In the genomic region with DNA sequence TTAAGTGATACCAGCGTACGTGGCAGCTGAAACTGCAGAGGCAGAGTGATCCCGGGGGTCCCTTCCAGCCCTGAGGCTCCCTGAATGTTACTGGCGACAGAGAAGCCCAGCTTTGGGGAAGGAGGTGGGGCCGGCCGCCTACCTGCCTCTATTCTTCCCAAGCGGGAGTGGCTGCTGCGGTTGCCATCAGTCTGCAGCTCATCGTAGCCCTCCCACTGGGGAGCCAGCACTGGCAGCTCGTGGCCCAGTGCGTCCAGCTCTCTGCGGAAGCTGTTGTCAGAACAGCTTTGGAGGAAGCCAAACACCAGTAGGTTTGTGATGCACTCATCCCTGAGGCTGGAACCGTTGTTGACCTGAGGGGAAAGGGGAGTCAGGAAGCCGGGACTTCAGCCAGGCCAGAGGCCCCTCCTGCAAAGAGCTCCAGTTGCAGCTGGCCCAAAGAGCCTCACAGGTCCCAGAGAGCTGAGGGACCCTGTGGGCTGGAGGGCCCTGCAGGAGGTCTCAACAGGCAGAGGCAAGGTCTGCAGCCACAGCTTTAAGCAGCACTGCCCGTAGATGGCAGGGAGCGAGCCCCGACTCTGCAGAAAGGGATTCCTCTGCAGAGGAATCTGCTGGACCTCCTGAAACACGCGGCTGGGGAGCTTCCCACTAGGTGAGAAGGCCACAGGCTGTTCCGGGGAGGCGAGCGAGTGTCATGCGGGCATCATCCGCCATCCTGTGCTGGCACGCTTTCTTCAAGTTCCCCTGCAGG, we compare ENCODE assay signal across 24 cellular contexts. TPM values are rescaled to one million over a fixed set of nuclear protein-coding genes. Genes with fewer than 3 reads are reported as not detected.
DNase-seq lines count a peak whose midpoint lies in the region; ATAC-seq and TF ChIP-seq lines count a peak whose summit lies in the region.
"Had no signal": no experiment of that assay in that cellular context is flagged by ENCODE, and none has a peak within 500 bp of the region (broad histone marks: within the 10 kb centered on the region; RNA-seq: fewer than 3 reads in every experiment).

No MANE protein-coding gene starts in this region.

- DNase-seq in GM23338 (ENCODE audit: low spot score): peak; percentile 64
- no peak for DNase-seq in NT2/D1 (ENCODE audit: low read depth, low spot score)
- DNase-seq in epithelial cell of esophagus (ENCODE audit: low read depth): peak; percentile 29
- DNase-seq in psoas muscle: no peak
- no peak for DNase-seq in EL
- no peak for DNase-seq in HEK293T (ENCODE audit: extremely low spot score)
- DNase-seq: activated CD4-positive, alpha-beta T cell treated with anti-CD3 and anti-CD28 coated beads, Interleukin-2, amount 50 U/mL, for 4 hours; aorta; CD4-positive, alpha-beta T cell; GDM1; Kasumi-1; left colon; midbrain; NCI-H1694 treated with DMSO at 0.1 percent for 48 hours; NCI-H774; sigmoid colon; T-helper 9 cell; WERI-Rb-1 had no signal

- peak; percentile 51 for ATAC-seq in GM23338
- peak; percentile 16 to 59 (median 36) for ATAC-seq in psoas muscle
- ATAC-seq in HG02623 (IDR thresholded peaks at IDR 0.05; ENCODE audit: unreplicated experiment): no peak
- ATAC-seq: natural killer cell treated with Interleukin-12 subunit alpha and Interleukin-12 subunit beta and Interleukin-15 and Interleukin-18, amount 100 ng/mL, for 72 hours had no signal

- H4K20me1 ChIP-seq in GM23338 (replicated peaks; ENCODE audit: insufficient read depth): no peaks in the 10 kb centered on the region; the same call in 1 of the 2 replicates

- POLR2A ChIA-PET in HEK293T (lab: Yijun Ruan, JAX): interaction anchor here (1.3 to 1.8 kb wide), 2 partner anchors 30 to 41 kb away, joined by 6 read pairs; a partner anchor contains a TSS

- WGBS in psoas muscle, 3 donors: 46 to 50% (median 48%) methylated on average over 25 of the region's 25 CpGs

- intact Hi-C loops in psoas muscle (cut with DNase I): loop anchor here (2.0 to 5.0 kb wide), 3 partner anchors 38 to 333 kb away; a partner anchor contains a TSS

- H3K27ac ChIP-seq in GM23338 (ENCODE audit: low read depth): no peak overlapping the region
- no peak overlapping the region for H3K27ac ChIP-seq in psoas muscle
- H3K27ac ChIP-seq: sigmoid colon, tibial nerve, WERI-Rb-1 had no signal

- no peaks in the 10 kb centered on the region for H3K9me2 ChIP-seq in GM23338 (ENCODE audit: insufficient read depth)

- peak overlapping the region; percentile 55 for H3K4me2 ChIP-seq in GM23338

- peaks cover 7% of the 10 kb centered on the region; the same call in 1 of the 2 replicates for H3K4me1 ChIP-seq in GM23338 (ENCODE audit: insufficient read depth)
- H3K4me1 ChIP-seq in NT2/D1 (ENCODE audit: insufficient read depth, insufficient read length): peaks cover 8% of the 10 kb centered on the region
- peaks cover 11% of the 10 kb centered on the region for H3K4me1 ChIP-seq in psoas muscle

- no peaks in the 10 kb centered on the region for H3K79me2 ChIP-seq in GM23338 (replicated peaks; ENCODE audit: insufficient read depth)

- no peak for TF ChIP-seq CTCF in GM23338 (conservative IDR thresholded peaks at IDR 0.05; ENCODE audit: low read depth in 2 of 2)
- no peak for TF ChIP-seq CTCF in epithelial cell of esophagus (IDR thresholded peaks at IDR 0.05; ENCODE audit: insufficient read depth, low read depth, low read length, missing control alignments)
- TF ChIP-seq CTCF in psoas muscle (IDR thresholded peaks at IDR 0.05): no peak

- H3K36me3 Mint-ChIP-seq in GM23338 (ENCODE audit: low read depth): peaks cover 3% of the 10 kb centered on the region; the same call in 2 of the 3 replicates
- H3K36me3 Mint-ChIP-seq: natural killer cell treated with Interleukin-12 subunit alpha and Interleukin-12 subunit beta and Interleukin-15 and Interleukin-18, amount 100 ng/mL, for 72 hours had no signal

- peak overlapping the region; percentile 17 for H3K9ac ChIP-seq in NT2/D1 (ENCODE audit: insufficient read length, low read depth)

- H2AFZ ChIP-seq in GM23338: no peak overlapping the region

- H3K4me3 ChIP-seq in GM23338 (0 out of 2 replicates have a peak overlapping the region, but pooled peaks have one; percentile 26), NT2/D1 (ENCODE audit: insufficient read length, low read depth) (no peak overlapping the region), epithelial cell of esophagus (ENCODE audit: low read length) (no peak overlapping the region), psoas muscle (no peak overlapping the region)
- H3K4me3 ChIP-seq: heart left ventricle, sigmoid colon, tibial nerve had no signal

- peaks cover 25% of the 10 kb centered on the region for H3K4me1 Mint-ChIP-seq in GM23338

- peaks cover 7% of the 10 kb centered on the region for H3K27me3 Mint-ChIP-seq in GM23338 (ENCODE audit: insufficient read depth, low read depth, poor library complexity)
- H3K27me3 Mint-ChIP-seq: activated naive CD4-positive, alpha-beta T cell treated with anti-CD3 and anti-CD28 coated beads, Interleukin-2, amount 50 U/mL, for 24 hours; CD4-positive, alpha-beta T cell; natural killer cell treated with Interleukin-12 subunit alpha and Interleukin-12 subunit beta and Interleukin-15 and Interleukin-18, amount 100 ng/mL, for 72 hours had no signal

- H3K27ac Mint-ChIP-seq in GM23338: no peak overlapping the region
- H3K27ac Mint-ChIP-seq: activated naive CD4-positive, alpha-beta T cell treated with anti-CD3 and anti-CD28 coated beads, Interleukin-2, amount 50 U/mL, for 24 hours; natural killer cell treated with Interleukin-12 subunit alpha and Interleukin-12 subunit beta and Interleukin-15 and Interleukin-18, amount 100 ng/mL, for 72 hours had no signal

- H3K27me3 ChIP-seq in GM23338 (ENCODE audit: insufficient read depth) (no peaks in the 10 kb centered on the region), NT2/D1 (ENCODE audit: insufficient read depth, insufficient read length) (no peaks in the 10 kb centered on the region), psoas muscle (ENCODE audit: insufficient read depth in 3 of 3, low read length in 2 of 3) (no peaks in the 10 kb centered on the region)
- H3K27me3 ChIP-seq: dorsolateral prefrontal cortex, heart left ventricle, sigmoid colon, tibial nerve had no signal

- no peak overlapping the region; the same call in 1 of the 3 replicates for H3K4me3 Mint-ChIP-seq in GM23338
- H3K4me3 Mint-ChIP-seq: activated naive CD4-positive, alpha-beta T cell treated with anti-CD3 and anti-CD28 coated beads, Interleukin-2, amount 50 U/mL, for 24 hours; CD4-positive, alpha-beta T cell; natural killer cell treated with Interleukin-12 subunit alpha and Interleukin-12 subunit beta and Interleukin-15 and Interleukin-18, amount 100 ng/mL, for 72 hours had no signal

- H3K36me3 ChIP-seq in GM23338 (ENCODE audit: insufficient read depth): no peaks in the 10 kb centered on the region
- no peaks in the 10 kb centered on the region for H3K36me3 ChIP-seq in NT2/D1 (ENCODE audit: insufficient read depth, insufficient read length, low read length)
- no peaks in the 10 kb centered on the region for H3K36me3 ChIP-seq in psoas muscle (ENCODE audit: insufficient read depth in 1 of 2, low read depth in 1 of 2)
- H3K36me3 ChIP-seq: sigmoid colon, tibial nerve had no signal

- H3K9me3 ChIP-seq in NT2/D1 (ENCODE audit: insufficient read depth, low read length) (no peaks in the 10 kb centered on the region), psoas muscle (no peaks in the 10 kb centered on the region)
- H3K9me3 ChIP-seq: heart left ventricle, sigmoid colon, tibial nerve had no signal

- no peaks in the 10 kb centered on the region for H3K9me3 Mint-ChIP-seq in GM23338
- H3K9me3 Mint-ChIP-seq: activated naive CD4-positive, alpha-beta T cell treated with anti-CD3 and anti-CD28 coated beads, Interleukin-2, amount 50 U/mL, for 24 hours; CD4-positive, alpha-beta T cell; natural killer cell treated with Interleukin-12 subunit alpha and Interleukin-12 subunit beta and Interleukin-15 and Interleukin-18, amount 100 ng/mL, for 72 hours had no signal

- CTCF ChIA-PET in HEK293T (lab: Yijun Ruan, JAX): interaction anchor here (3.3 to 5.3 kb wide), 2 partner anchors 43 to 332 kb away, joined by 19 to 64 read pairs; no protein-coding TSS in a partner anchor

- peaks cover 9% of the 10 kb centered on the region; the same call in 1 of the 2 replicates for H3F3A ChIP-seq in GM23338 (replicated peaks; ENCODE audit: low read depth)

TF ChIP-seq in GM23338, 12 proteins besides CTCF, POLR2A, EP300 and RAD21 (continues in another document):
- no peak for TF ChIP-seq EZH2 (IDR thresholded peaks at IDR 0.05; ENCODE audit: low read depth, unreplicated experiment)

TF ChIP-seq in HEK293T, 16 proteins besides CTCF, POLR2A, EP300 and RAD21:
- TF ChIP-seq FOXK2 (IDR thresholded peaks at IDR 0.05): no peak
- no peak for TF ChIP-seq L3MBTL2 (conservative IDR thresholded peaks at IDR 0.05)
- TF ChIP-seq LEF1 (IDR thresholded peaks at IDR 0.05; ENCODE audit: borderline replicate concordance): no peak
- TF ChIP-seq, protein P1, sequence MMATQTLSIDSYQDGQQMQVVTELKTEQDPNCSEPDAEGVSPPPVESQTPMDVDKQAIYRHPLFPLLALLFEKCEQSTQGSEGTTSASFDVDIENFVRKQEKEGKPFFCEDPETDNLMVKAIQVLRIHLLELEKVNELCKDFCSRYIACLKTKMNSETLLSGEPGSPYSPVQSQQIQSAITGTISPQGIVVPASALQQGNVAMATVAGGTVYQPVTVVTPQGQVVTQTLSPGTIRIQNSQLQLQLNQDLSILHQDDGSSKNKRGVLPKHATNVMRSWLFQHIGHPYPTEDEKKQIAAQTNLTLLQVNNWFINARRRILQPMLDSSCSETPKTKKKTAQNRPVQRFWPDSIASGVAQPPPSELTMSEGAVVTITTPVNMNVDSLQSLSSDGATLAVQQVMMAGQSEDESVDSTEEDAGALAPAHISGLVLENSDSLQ (IDR thresholded peaks at IDR 0.05): no peak
- no peak for TF ChIP-seq ARNT (IDR thresholded peaks at IDR 0.05)
- TF ChIP-seq ZNF384 (IDR thresholded peaks at IDR 0.05): no peak
- no peak for TF ChIP-seq SP1 (IDR thresholded peaks at IDR 0.05)
- no peak for TF ChIP-seq BHLHE40 (IDR thresholded peaks at IDR 0.05; ENCODE audit: borderline replicate concordance)
- no peak for TF ChIP-seq FOXM1 (IDR thresholded peaks at IDR 0.05; ENCODE audit: borderline replicate concordance)
- no peak for TF ChIP-seq HDGF (IDR thresholded peaks at IDR 0.05; ENCODE audit: borderline replicate concordance)
- TF ChIP-seq FOXA1 (IDR thresholded peaks at IDR 0.05): no peak
- TF ChIP-seq TARDBP (IDR thresholded peaks at IDR 0.05): no peak
- no peak for TF ChIP-seq NFRKB (IDR thresholded peaks at IDR 0.05)
- no peak for TF ChIP-seq ELF4 (IDR thresholded peaks at IDR 0.05)
- TF ChIP-seq SUZ12 (IDR thresholded peaks at IDR 0.05): no peak
- TF ChIP-seq CTBP1 (IDR thresholded peaks at IDR 0.05; ENCODE audit: borderline replicate concordance): no peak
TF ChIP-seq in HEK293T: peak in this region for 0.

RNA-seq across cellular contexts. Expression of a gene that starts 30.4 kb away (rescaled TPM):
- 62.3 and 125 TPM in 2 replicates for total RNA-seq in GM23338 (2014; rRNA removed; shearing (Covaris generic))
- polyA plus RNA-seq in GM23338 (2016; fragmentation: Nextera tagmentation; extraction: Ambion mirVana) (63.4 and 65.1 TPM in 2 replicates), psoas muscle (10 to 100 TPM in 1 of 3 donors, 1 to 10 TPM in 2; 7.8 to 27.4 (median 9.9) TPM)
- total RNA-seq in psoas muscle: 10 to 100 TPM in 2 of 4 donors, 1 to 10 TPM in 2; 5.6 to 19.4 (median 8.3) TPM

Comparison
In these comparisons a context has a peak if more than half of its experiments do, and no peak if none do; other contexts are left out.
1. DNase-seq: peak in GM23338 (single experiment) and epithelial cell of esophagus (single experiment); none in NT2/D1 (single experiment), psoas muscle (0 of 2), EL (single experiment) and HEK293T (single experiment).